In genomic region chr2:127012215-127012614, GRCh38 we compare ENCODE assay signal across 18 cellular contexts.
DNase-seq lines count a peak whose midpoint lies in the region; ATAC-seq and TF ChIP-seq lines count a peak whose summit lies in the region.
"Had no signal": no experiment of that assay in that cellular context is flagged by ENCODE, and none has a peak within 500 bp of the region (broad histone marks: within the 10 kb centered on the region; RNA-seq: fewer than 3 reads in every experiment).

No MANE protein-coding gene starts in this region.

- intact Hi-C loops in sciatic nerve (cut with DNase I), result no loop called here

- peak overlapping the region; percentile 60 for H3K27ac ChIP-seq in WERI-Rb-1
- H3K27ac ChIP-seq: PC-9 had no signal

- no peaks in the 10 kb centered on the region for H3K27me3 ChIP-seq in WERI-Rb-1 (ENCODE audit: insufficient read depth, low read depth, severe bottlenecking)

- no peaks in the 10 kb centered on the region for H3K36me3 Mint-ChIP-seq in activated T-helper 17 cell treated with anti-CD3 and anti-CD28 coated beads, Interleukin-2, amount 50 U/mL, for 72 hours (ENCODE audit: low read depth)
- H3K36me3 Mint-ChIP-seq: CD14-positive monocyte had no signal

- TF ChIP-seq CTCF in AG09319 (IDR thresholded peaks at IDR 0.05; ENCODE audit: low read depth, low read length) (no peak), WERI-Rb-1 (IDR thresholded peaks at IDR 0.05; ENCODE audit: low read depth, low read length) (no peak)

- DNase-seq in AG09319 (ENCODE audit: extremely low read depth, low read depth) (peak; percentile 44), WERI-Rb-1 (no peak), fibroblast of peridontal ligament (ENCODE audit: extremely low read depth) (peak; percentile 76), sciatic nerve (ENCODE audit: low spot score) (no peak)
- DNase-seq in stimulated activated CD4-positive, alpha-beta T cell treated with anti-CD3 and anti-CD28 coated beads, Interleukin-2, amount 100 ng/mL, for 24 hours, result no peak
- DNase-seq: 8988T, GOT3, KG1, NCI-H1092, NCI-H1694 treated with DMSO at 0.1 percent for 48 hours, NCI-H345, NCI-H69, PC-9 had no signal

- peak; percentile 70 for ATAC-seq in sciatic nerve
- ATAC-seq in HG03135 (IDR thresholded peaks at IDR 0.05; ENCODE audit: unreplicated experiment), result no peak
- no peak for ATAC-seq in activated T-helper 17 cell treated with anti-CD3 and anti-CD28 coated beads, Interleukin-2, amount 50 U/mL, for 72 hours (replicated peaks)
- ATAC-seq in GM21717 (IDR thresholded peaks at IDR 0.05; ENCODE audit: unreplicated experiment), result no peak
- ATAC-seq: SK-N-SH treated with all-trans-retinoic acid at 6 μM for 48 hours had no signal

- no peaks in the 10 kb centered on the region for H3K4me1 Mint-ChIP-seq in activated T-helper 17 cell treated with anti-CD3 and anti-CD28 coated beads, Interleukin-2, amount 50 U/mL, for 72 hours

- no peaks in the 10 kb centered on the region for H3K9me3 Mint-ChIP-seq in activated T-helper 17 cell treated with anti-CD3 and anti-CD28 coated beads, Interleukin-2, amount 50 U/mL, for 72 hours

- no peak overlapping the region for H3K27ac Mint-ChIP-seq in activated T-helper 17 cell treated with anti-CD3 and anti-CD28 coated beads, Interleukin-2, amount 50 U/mL, for 72 hours

- no peak overlapping the region for H3K4me3 Mint-ChIP-seq in activated T-helper 17 cell treated with anti-CD3 and anti-CD28 coated beads, Interleukin-2, amount 50 U/mL, for 72 hours

- H3K9me3 ChIP-seq in WERI-Rb-1 (ENCODE audit: severe bottlenecking), result no peaks in the 10 kb centered on the region

- H3K27me3 Mint-ChIP-seq in activated T-helper 17 cell treated with anti-CD3 and anti-CD28 coated beads, Interleukin-2, amount 50 U/mL, for 72 hours, result peaks cover 44% of the 10 kb centered on the region

- no peaks in the 10 kb centered on the region for H3K36me3 ChIP-seq in WERI-Rb-1

- H3K4me3 ChIP-seq in WERI-Rb-1 (ENCODE audit: low read depth, low read length), result no peak overlapping the region
- H3K4me3 ChIP-seq: PC-9 had no signal

Comparison
In these comparisons a context has a peak if more than half of its experiments do, and no peak if none do; other contexts are left out.
1. DNase-seq: peak in AG09319 (single experiment) and fibroblast of peridontal ligament (single experiment); none in WERI-Rb-1 (single experiment), sciatic nerve (single experiment) and stimulated activated CD4-positive, alpha-beta T cell treated with anti-CD3 and anti-CD28 coated beads, Interleukin-2, amount 100 ng/mL, for 24 hours (0 of 2).